In the genomic region with DNA sequence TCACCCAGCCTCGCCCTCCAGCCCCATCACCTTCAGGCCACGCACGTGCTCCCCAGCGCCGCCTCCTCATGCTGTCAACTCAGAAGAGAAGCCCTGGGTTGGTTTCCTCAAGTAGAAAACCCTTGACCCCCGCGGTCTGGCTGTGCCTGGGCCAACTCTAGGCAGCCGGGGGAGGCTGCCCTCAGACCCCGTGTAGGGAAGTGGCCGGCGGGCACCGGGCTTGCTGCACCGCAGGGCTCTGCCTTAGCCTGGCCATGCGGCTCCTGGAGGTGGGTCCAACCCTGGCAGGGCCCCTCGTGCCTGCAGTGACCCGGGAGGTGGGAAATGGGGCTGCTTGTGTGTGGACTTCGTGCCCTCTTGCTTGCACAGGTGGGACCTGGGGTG, we compare ENCODE assay signal across 11 cellular contexts.
DNase-seq lines count a peak whose midpoint lies in the region; ATAC-seq, FAIRE-seq and TF ChIP-seq lines count a peak whose summit lies in the region.
"Had no signal": no experiment of that assay in that cellular context is flagged by ENCODE, and none has a peak within 500 bp of the region (broad histone marks: within the 10 kb centered on the region; RNA-seq: fewer than 3 reads in every experiment).

No MANE protein-coding gene starts in this region.

- no peak for DNase-seq in colonic mucosa
- no peak for DNase-seq in prostate gland (ENCODE audit: low spot score)
- DNase-seq in GM20000 (ENCODE audit: low spot score) = no peak
- no peak for DNase-seq in frontal cortex (ENCODE audit: low spot score in 2 of 2)
- DNase-seq: NCI-H1930 had no signal

- TF ChIP-seq CTCF in colonic mucosa (IDR thresholded peaks at IDR 0.05) (no peak), prostate gland (IDR thresholded peaks at IDR 0.05) (no peak), GM20000 (IDR thresholded peaks at IDR 0.05; ENCODE audit: extremely low read depth, missing control alignments) (no peak)

- intact Hi-C loops in colonic mucosa (cut with DNase I) (no loop called here), prostate gland (cut with DNase I) (no loop called here)

- H3K4me3 ChIP-seq in BLaER1 (peak overlapping the region; percentile 61), HUES6 (ENCODE audit: low read depth, low read length) (peak overlapping the region; percentile 26; the same call in 1 of the 2 replicates), colonic mucosa (peak overlapping the region; percentile 2), prostate gland (peak overlapping the region; percentile 24 to 33)

- peak overlapping the region; percentile 98 for H3K4me2 ChIP-seq in BLaER1

- peaks cover 87% of the 10 kb centered on the region for H3K4me1 ChIP-seq in BLaER1
- peaks cover 38% of the 10 kb centered on the region for H3K4me1 ChIP-seq in HUES6 (ENCODE audit: control insufficient read depth, insufficient read depth, low read length)
- peaks cover 17% of the 10 kb centered on the region for H3K4me1 ChIP-seq in colonic mucosa
- H3K4me1 ChIP-seq in prostate gland (replicated peaks) = peaks cover 3% of the 10 kb centered on the region

- H3K9ac ChIP-seq in BLaER1 = peak overlapping the region; percentile 64; the same call in 1 of the 2 replicates
- H3K9ac ChIP-seq in HUES6 (ENCODE audit: low read length) = no peak overlapping the region
- no peak overlapping the region for H3K9ac ChIP-seq in colonic mucosa (ENCODE audit: low read depth in 2 of 2, low read length in 2 of 2)

- no peak for TF ChIP-seq POLR2A in prostate gland (IDR thresholded peaks at IDR 0.05)

- no peaks in the 10 kb centered on the region for H4K20me1 ChIP-seq in BLaER1

- no peak for ATAC-seq in GM21529 (IDR thresholded peaks at IDR 0.05; ENCODE audit: unreplicated experiment)
- ATAC-seq in HG03354 (IDR thresholded peaks at IDR 0.05; ENCODE audit: poor library complexity, severe bottlenecking, unreplicated experiment) = no peak

- H3K27ac ChIP-seq in BLaER1 (peak overlapping the region; percentile 77), HUES6 (ENCODE audit: low read depth, low read length) (no peak overlapping the region), colonic mucosa (no peak overlapping the region), prostate gland (no peak overlapping the region)
- H3K27ac ChIP-seq: SJSA1 had no signal

- H3K27me3 ChIP-seq in BLaER1 = no peaks in the 10 kb centered on the region
- peaks cover 68% of the 10 kb centered on the region for H3K27me3 ChIP-seq in HUES6 (ENCODE audit: control insufficient read depth, insufficient read depth, low read length)
- peaks cover 27% of the 10 kb centered on the region for H3K27me3 ChIP-seq in colonic mucosa
- no peaks in the 10 kb centered on the region for H3K27me3 ChIP-seq in prostate gland (replicated peaks; ENCODE audit: insufficient read depth)

- WGBS in prostate gland = 60% methylated on average over 17 of the region's 17 CpGs

- H3K9me3 ChIP-seq in BLaER1 (no peaks in the 10 kb centered on the region), HUES6 (ENCODE audit: control insufficient read depth, insufficient read depth, low read depth, low read length) (no peaks in the 10 kb centered on the region), colonic mucosa (no peaks in the 10 kb centered on the region), prostate gland (no peaks in the 10 kb centered on the region)
- H3K9me3 ChIP-seq: SJSA1 had no signal

- no peaks in the 10 kb centered on the region for H3K36me3 ChIP-seq in BLaER1
- H3K36me3 ChIP-seq in HUES6 (ENCODE audit: control insufficient read depth, insufficient read depth, low read length) = no peaks in the 10 kb centered on the region
- no peaks in the 10 kb centered on the region for H3K36me3 ChIP-seq in colonic mucosa
- H3K36me3 ChIP-seq in prostate gland = no peaks in the 10 kb centered on the region
- H3K36me3 ChIP-seq: SJSA1 had no signal

- no peak for FAIRE-seq in frontal cortex (lab: Jason Lieb, UNC)
- FAIRE-seq: H54 had no signal

Comparison
In these comparisons a context has a peak if more than half of its experiments do, and no peak if none do; other contexts are left out.
1. H3K4me3 ChIP-seq: peak in every context shown above with its lines; median percentile 61 in BLaER1; 28 in prostate gland; 26 in HUES6; 2 in colonic mucosa.